Comparison of ENCODE assay signal across 13 cellular contexts in genomic region chrX:150869450-150869849, GRCh38. TPM values are rescaled to one million over a fixed set of nuclear protein-coding genes. Genes with fewer than 3 reads are reported as not detected.
DNase-seq lines count a peak whose midpoint lies in the region; ATAC-seq, FAIRE-seq and TF ChIP-seq lines count a peak whose summit lies in the region.
"Had no signal": no experiment of that assay in that cellular context is flagged by ENCODE, and none has a peak within 500 bp of the region (broad histone marks: within the 10 kb centered on the region; RNA-seq: fewer than 3 reads in every experiment).

No MANE protein-coding gene starts in this region.

- H3K4me1 Mint-ChIP-seq in activated B cell treated with CpG ODN at 0.5 μM for 24 hours (peaks cover 32% of the 10 kb centered on the region), H9 (peaks cover 29 to 36% of the 10 kb centered on the region in 2 experiments)
- H3K4me1 Mint-ChIP-seq in activated CD4-positive, alpha-beta memory T cell treated with anti-CD3 and anti-CD28 coated beads for 36 hours (ENCODE audit: low read depth) = peaks cover 38% of the 10 kb centered on the region

- H3K36me3 Mint-ChIP-seq in activated B cell treated with CpG ODN at 0.5 μM for 24 hours (ENCODE audit: low read depth) = peaks cover 5% of the 10 kb centered on the region
- H3K36me3 Mint-ChIP-seq in H9 (ENCODE audit: insufficient read depth in 1 of 3, low read depth in 3 of 3) = peaks cover 4 to 15% (median 9%) of the 10 kb centered on the region in 3 experiments
- H3K36me3 Mint-ChIP-seq in activated CD4-positive, alpha-beta memory T cell treated with anti-CD3 and anti-CD28 coated beads for 36 hours = peaks cover 2% of the 10 kb centered on the region

- H3K14ac ChIP-seq in H9 (ENCODE audit: insufficient read depth, low read length) = no peak overlapping the region
- H3K14ac ChIP-seq in neuronal stem cell (ENCODE audit: low read length) = no peak overlapping the region

- CTCF ChIA-PET in activated B cell treated with CpG ODN at 0.5 μM for 24 hours (lab: Charles Lee) = no interaction called here
- CTCF ChIA-PET in activated CD4-positive, alpha-beta memory T cell treated with anti-CD3 and anti-CD28 coated beads for 36 hours (lab: Charles Lee) = no interaction called here

- H3K18ac ChIP-seq in H9 (ENCODE audit: insufficient read length, low read depth, low read length) (no peak overlapping the region), neuronal stem cell (ENCODE audit: low read length) (no peak overlapping the region)

- H4K91ac ChIP-seq in H9 (ENCODE audit: insufficient read length, low read depth, low read length) (no peak overlapping the region), neuronal stem cell (ENCODE audit: low read depth, low read length, poor library complexity) (no peak overlapping the region)

- no peak overlapping the region for H3K56ac ChIP-seq in H9 (ENCODE audit: insufficient read length, low read depth, low read length)

- no CpG with 5 or more reads among the region's 3 CpGs for WGBS in H9 (ENCODE audit: extremely low coverage, insufficient read length, low lambda C conversion rate)
- WGBS in neuronal stem cell (ENCODE audit: extremely low coverage in 2 of 2, insufficient read length in 2 of 2, insufficient replicate concordance in 1 of 2), 2 donors = no CpG with 5 or more reads among the region's 3 CpGs
- 63 to 69% methylated on average over 3 of the region's 3 CpGs for WGBS in tibial nerve, 2 donors

- H3K4me3 ChIP-seq in left lung = no peak overlapping the region
- no peak overlapping the region for H3K4me3 ChIP-seq in neuronal stem cell (ENCODE audit: low read length in 2 of 2)
- no peak overlapping the region for H3K4me3 ChIP-seq in tibial nerve
- H3K4me3 ChIP-seq: suprapubic skin had no signal

- POLR2A ChIA-PET in activated B cell treated with CpG ODN at 0.5 μM for 24 hours (lab: Charles Lee) = interaction anchor here (0.7 kb wide), 1 partner anchor 26 kb away, joined by 7 read pairs; no protein-coding TSS in a partner anchor
- POLR2A ChIA-PET in activated CD4-positive, alpha-beta memory T cell treated with anti-CD3 and anti-CD28 coated beads for 36 hours (lab: Charles Lee) = no interaction called here

- H2BK120ac ChIP-seq in H9 (ENCODE audit: low read depth, low read length, poor library complexity, severe bottlenecking) (no peak overlapping the region), neuronal stem cell (ENCODE audit: low read depth, low read length) (no peak overlapping the region)

- H3K4me1 ChIP-seq in left lung (no peaks in the 10 kb centered on the region), H9 (ENCODE audit: insufficient read depth, low read length) (peaks cover 10% of the 10 kb centered on the region; the same call in 1 of the 2 replicates), neuronal stem cell (ENCODE audit: control insufficient read depth in 2 of 2, insufficient read depth in 1 of 2, low read depth in 1 of 2, low read length in 2 of 2) (peaks cover 1 to 2% of the 10 kb centered on the region in 2 donors), tibial nerve (peaks cover 0 to 18% (median 0%) of the 10 kb centered on the region in 4 donors)

- H2BK15ac ChIP-seq in H9 (ENCODE audit: low read depth, low read length) (no peak overlapping the region), neuronal stem cell (ENCODE audit: low read length) (no peak overlapping the region)

- TF ChIP-seq EP300 in tibial nerve (IDR thresholded peaks at IDR 0.05) = no peak

- H3K9me3 Mint-ChIP-seq in activated B cell treated with CpG ODN at 0.5 μM for 24 hours = no peaks in the 10 kb centered on the region
- H3K9me3 Mint-ChIP-seq in H9 = peaks cover 44 to 68% of the 10 kb centered on the region in 2 experiments
- no peaks in the 10 kb centered on the region for H3K9me3 Mint-ChIP-seq in activated CD4-positive, alpha-beta memory T cell treated with anti-CD3 and anti-CD28 coated beads for 36 hours
- H3K9me3 Mint-ChIP-seq: activated CD4-positive, alpha-beta memory T cell treated with anti-CD3 and anti-CD28 coated beads, Interleukin-2, amount 10 ng/mL, durations not matched to agents 7 days and 5 days; activated T-helper 17 cell treated with anti-CD3 and anti-CD28 coated beads, Interleukin-2, amount 50 U/mL, for 72 hours had no signal

- no peak overlapping the region for H2BK12ac ChIP-seq in H9 (ENCODE audit: insufficient read length, low read depth, low read length)
- no peak overlapping the region for H2BK12ac ChIP-seq in neuronal stem cell (ENCODE audit: low read length)

- no peaks in the 10 kb centered on the region for H3K23me2 ChIP-seq in H9 (ENCODE audit: insufficient read length, low read depth, low read length, poor library complexity, severe bottlenecking)

- H2AK5ac ChIP-seq in H9 (ENCODE audit: insufficient read length, low read length) (no peak overlapping the region), neuronal stem cell (ENCODE audit: low read depth, low read length) (no peak overlapping the region)

- no peak overlapping the region for H4K5ac ChIP-seq in H9 (ENCODE audit: insufficient read length, low read depth, low read length)

- peaks cover 2% of the 10 kb centered on the region; the same call in 1 of the 2 replicates for H3K79me2 ChIP-seq in H9 (ENCODE audit: insufficient read depth, low read length)

- no peak overlapping the region for H2BK5ac ChIP-seq in H9 (ENCODE audit: insufficient read length, low read length)
- H2BK5ac ChIP-seq in neuronal stem cell (ENCODE audit: low read length) = no peak overlapping the region

- H3K79me1 ChIP-seq in H9 (ENCODE audit: insufficient read depth, low read depth, low read length, poor library complexity, severe bottlenecking) = no peaks in the 10 kb centered on the region
- no peaks in the 10 kb centered on the region for H3K79me1 ChIP-seq in neuronal stem cell (ENCODE audit: low read depth, low read length)

- H3T11ph ChIP-seq in H9 (ENCODE audit: low read length) = no peak overlapping the region

- no peak overlapping the region for H2BK20ac ChIP-seq in H9 (ENCODE audit: low read depth, low read length, poor library complexity, severe bottlenecking)

- ATAC-seq in activated B cell treated with CpG ODN at 0.5 μM for 24 hours (ENCODE audit: low read depth) = peak; percentile 54
- ATAC-seq in left lung = peak; percentile 82
- ATAC-seq: activated T-helper 17 cell treated with anti-CD3 and anti-CD28 coated beads, Interleukin-2, amount 50 U/mL, for 72 hours had no signal

- H3K9me3 ChIP-seq in left lung = no peaks in the 10 kb centered on the region
- no peaks in the 10 kb centered on the region for H3K9me3 ChIP-seq in H9 (ENCODE audit: control insufficient read depth, low read depth, low read length)
- H3K9me3 ChIP-seq in neuronal stem cell (replicated peaks in 1 of 2; ENCODE audit: control insufficient read depth in 2 of 2, insufficient read depth in 1 of 2, low read depth in 1 of 2, low read length in 2 of 2) = no peaks in the 10 kb centered on the region
- H3K9me3 ChIP-seq in tibial nerve = no peaks in the 10 kb centered on the region
- H3K9me3 ChIP-seq: suprapubic skin had no signal

- H4K8ac ChIP-seq in H9 (replicated peaks; ENCODE audit: insufficient read length, low read depth, low read length) (no peak overlapping the region), neuronal stem cell (ENCODE audit: low read depth, low read length) (no peak overlapping the region)

- DNase-seq in AG20443 (ENCODE audit: low spot score) (peak; percentile 19), GM19239 (ENCODE audit: insufficient read length, low spot score) (no peak), activated B cell treated with CpG ODN at 0.5 μM for 24 hours (no peak), left lung (no peak), H9 (no peak), neuronal stem cell (ENCODE audit: low spot score) (no peak), tibial nerve (ENCODE audit: low spot score in 2 of 2) (no peak)
- no peak for DNase-seq in activated CD4-positive, alpha-beta memory T cell treated with anti-CD3 and anti-CD28 coated beads for 36 hours
- DNase-seq: activated CD4-positive, alpha-beta memory T cell treated with anti-CD3 and anti-CD28 coated beads, Interleukin-2, amount 10 ng/mL, durations not matched to agents 7 days and 5 days; mesendoderm; NCI-H1092 had no signal

- H3K23ac ChIP-seq in H9 (ENCODE audit: insufficient read length, low read depth, low read length) (no peak overlapping the region), neuronal stem cell (ENCODE audit: low read depth, low read length, poor library complexity) (no peak overlapping the region)

- H2AFZ ChIP-seq in H9 (ENCODE audit: low read length) = no peak overlapping the region
- H2AFZ ChIP-seq in neuronal stem cell (ENCODE audit: low read length) = no peak overlapping the region

- TF ChIP-seq POLR2A in tibial nerve (IDR thresholded peaks at IDR 0.05) = no peak

- no peak for TF ChIP-seq CTCF in activated B cell treated with CpG ODN at 0.5 μM for 24 hours (IDR thresholded peaks at IDR 0.05)
- TF ChIP-seq CTCF in left lung (IDR thresholded peaks at IDR 0.05) = no peak
- no peak for TF ChIP-seq CTCF in H9 (conservative IDR thresholded peaks at IDR 0.05)
- no peak for TF ChIP-seq CTCF in tibial nerve (IDR thresholded peaks at IDR 0.05)

- H3K27me3 Mint-ChIP-seq in activated B cell treated with CpG ODN at 0.5 μM for 24 hours = no peaks in the 10 kb centered on the region
- no peaks in the 10 kb centered on the region; the same call in 1 of the 2 replicates for H3K27me3 Mint-ChIP-seq in H9 (ENCODE audit: low read depth)
- no peaks in the 10 kb centered on the region for H3K27me3 Mint-ChIP-seq in activated CD4-positive, alpha-beta memory T cell treated with anti-CD3 and anti-CD28 coated beads for 36 hours
- H3K27me3 Mint-ChIP-seq: activated CD4-positive, alpha-beta memory T cell treated with anti-CD3 and anti-CD28 coated beads, Interleukin-2, amount 10 ng/mL, durations not matched to agents 7 days and 5 days; activated T-helper 17 cell treated with anti-CD3 and anti-CD28 coated beads, Interleukin-2, amount 50 U/mL, for 72 hours had no signal

- H3K36me3 ChIP-seq in left lung (no peaks in the 10 kb centered on the region), neuronal stem cell (replicated peaks in 1 of 2; ENCODE audit: control insufficient read depth in 2 of 2, insufficient read depth in 2 of 2, low read length in 2 of 2) (no peaks in the 10 kb centered on the region), tibial nerve (peaks cover 0 to 9% (median 0%) of the 10 kb centered on the region in 3 donors)
- H3K36me3 ChIP-seq: suprapubic skin had no signal

- FAIRE-seq in GM19239 (lab: Jason Lieb, UNC) = peak; percentile 81

- peak overlapping the region; percentile 43 for H3K27ac Mint-ChIP-seq in activated B cell treated with CpG ODN at 0.5 μM for 24 hours
- peak overlapping the region in 1 of 3 experiments; percentile 66; a peak in 2 of 7 replicates for H3K27ac Mint-ChIP-seq in H9
- H3K27ac Mint-ChIP-seq in activated CD4-positive, alpha-beta memory T cell treated with anti-CD3 and anti-CD28 coated beads for 36 hours = no peak overlapping the region
- H3K27ac Mint-ChIP-seq: activated CD4-positive, alpha-beta memory T cell treated with anti-CD3 and anti-CD28 coated beads, Interleukin-2, amount 10 ng/mL, durations not matched to agents 7 days and 5 days; activated T-helper 17 cell treated with anti-CD3 and anti-CD28 coated beads, Interleukin-2, amount 50 U/mL, for 72 hours had no signal

- H3K4me3 Mint-ChIP-seq in activated B cell treated with CpG ODN at 0.5 μM for 24 hours (no peak overlapping the region), H9 (no peak overlapping the region)
- no peak overlapping the region for H3K4me3 Mint-ChIP-seq in activated CD4-positive, alpha-beta memory T cell treated with anti-CD3 and anti-CD28 coated beads for 36 hours
- H3K4me3 Mint-ChIP-seq: activated CD4-positive, alpha-beta memory T cell treated with anti-CD3 and anti-CD28 coated beads, Interleukin-2, amount 10 ng/mL, durations not matched to agents 7 days and 5 days; activated T-helper 17 cell treated with anti-CD3 and anti-CD28 coated beads, Interleukin-2, amount 50 U/mL, for 72 hours had no signal

- intact Hi-C loops in activated B cell treated with CpG ODN at 0.5 μM for 24 hours (cut with micrococcal nuclease) = no loop called here
- intact Hi-C loops in left lung (cut with DNase I) = no loop called here
- intact Hi-C loops in activated CD4-positive, alpha-beta memory T cell treated with anti-CD3 and anti-CD28 coated beads for 36 hours (cut with micrococcal nuclease) = no loop called here

- H3K9ac ChIP-seq in H9 (ENCODE audit: extremely low read depth, insufficient read length, low read length) (no peak overlapping the region), neuronal stem cell (ENCODE audit: low read depth, low read length, poor library complexity) (no peak overlapping the region)

- no peaks in the 10 kb centered on the region for H4K20me1 ChIP-seq in H9 (ENCODE audit: control insufficient read depth, insufficient read depth, insufficient read length)

- H3K27ac ChIP-seq in left lung (no peak overlapping the region), H9 (ENCODE audit: insufficient read length, low read depth, low read length) (no peak overlapping the region), neuronal stem cell (replicated peaks; ENCODE audit: low read length) (no peak overlapping the region), tibial nerve (peak overlapping the region in 1 of 4 donors; percentile 55)
- H3K27ac ChIP-seq: suprapubic skin had no signal

- H3K27me3 ChIP-seq in left lung = no peaks in the 10 kb centered on the region
- no peaks in the 10 kb centered on the region for H3K27me3 ChIP-seq in H9 (ENCODE audit: insufficient read depth, low read length)
- H3K27me3 ChIP-seq in neuronal stem cell (ENCODE audit: control insufficient read depth in 3 of 3, insufficient read depth in 3 of 3, low read depth in 1 of 3, low read length in 3 of 3) = peaks cover 0 to 3% (median 0%) of the 10 kb centered on the region in 3 experiments
- no peaks in the 10 kb centered on the region for H3K27me3 ChIP-seq in tibial nerve
- H3K27me3 ChIP-seq: suprapubic skin had no signal

- H3K4me2 ChIP-seq in H9 (ENCODE audit: insufficient read depth, insufficient read length, low read length) (no peak overlapping the region), neuronal stem cell (ENCODE audit: insufficient read depth, low read length, poor library complexity, severe bottlenecking) (no peak overlapping the region)

- H3K4ac ChIP-seq in H9 (ENCODE audit: low read depth, low read length) = no peak overlapping the region
- H3K4ac ChIP-seq in neuronal stem cell (ENCODE audit: low read length) = no peak overlapping the region

RNA-seq across cellular contexts. Expression of gene CD99L2, which starts 29.0 kb away (rescaled TPM):
- 12.5 and 12.7 TPM in 2 replicates for total RNA-seq in activated B cell treated with CpG ODN at 0.5 μM for 24 hours
- total RNA-seq in left lung = 10 to 100 TPM; 35.1 to 38.9 TPM
- total RNA-seq in H9 (2021) = 7.2 and 7.3 TPM in 2 replicates
- 10 to 100 TPM; 14.9 to 15.7 TPM for total RNA-seq in activated CD4-positive, alpha-beta memory T cell treated with anti-CD3 and anti-CD28 coated beads for 36 hours
- polyA plus RNA-seq in neuronal stem cell (2013, experiment 1 of 2) = 33.1 TPM
- 33.7 TPM for polyA plus RNA-seq in neuronal stem cell (2013, experiment 2 of 2)
- 100 to 1,000 TPM in 3 of 4 donors, 10 to 100 TPM in 1; 97.2 to 122 (median 112) TPM for total RNA-seq in tibial nerve
